Comparison of ENCODE assay signal across 1 cellular context in genomic region chr5:138354387-138354786, GRCh38.
TF ChIP-seq lines count a peak whose summit lies in the region.

No MANE protein-coding gene starts in this region.

TF ChIP-seq in GM12878, 131 proteins besides CTCF, POLR2A, EP300 and RAD21:
- TF ChIP-seq NFXL1 (IDR thresholded peaks at IDR 0.05; ENCODE audit: borderline replicate concordance) (no peak), BACH1 (IDR thresholded peaks at IDR 0.05; ENCODE audit: borderline replicate concordance) (0 out of 2 replicates have a peak, but pooled peaks have one; percentile 23), YY1 (IDR thresholded peaks at IDR 0.05; ENCODE audit: low read depth, low read length) (peak; percentile 43; the same call in 1 of the 2 replicates), IRF3 (IDR thresholded peaks at IDR 0.05) (no peak)
TF ChIP-seq in GM12878: peak in this region for 2.
